Comparison of ENCODE assay signal across 14 cellular contexts in genomic region chr2:136135462-136135861, GRCh38. TPM values are rescaled to one million over a fixed set of nuclear protein-coding genes. Genes with fewer than 3 reads are reported as not detected.
A peak's percentile ranks its signal among the peaks of the same experiment; 100 is the strongest.
DNase-seq lines count a peak whose midpoint lies in the region; ATAC-seq and TF ChIP-seq lines count a peak whose summit lies in the region.
"Had no signal": no experiment of that assay in that cellular context is flagged by ENCODE, and none has a peak within 500 bp of the region (broad histone marks: within the 10 kb centered on the region; RNA-seq: fewer than 3 reads in every experiment).

No MANE protein-coding gene starts in this region.

- peak overlapping the region; percentile 95 for H3K27ac Mint-ChIP-seq in activated CD4-positive, alpha-beta T cell treated with anti-CD3 and anti-CD28 coated beads, Interleukin-2, amount 10 ng/mL, durations not matched to agents 7 days and 5 days
- H3K27ac Mint-ChIP-seq in stimulated activated naive CD8-positive, alpha-beta T cell treated with anti-CD3 and anti-CD28 coated beads, Interleukin-15, amount 100 ng/mL, for 72 hours: peak overlapping the region; percentile 13 to 57
- H3K27ac Mint-ChIP-seq: HFFc6 had no signal

- H3K4me1 Mint-ChIP-seq in activated CD4-positive, alpha-beta T cell treated with anti-CD3 and anti-CD28 coated beads, Interleukin-2, amount 10 ng/mL, durations not matched to agents 7 days and 5 days: peaks cover 95% of the 10 kb centered on the region
- H3K4me1 Mint-ChIP-seq in stimulated activated naive CD8-positive, alpha-beta T cell treated with anti-CD3 and anti-CD28 coated beads, Interleukin-15, amount 100 ng/mL, for 72 hours: peaks cover 98% of the 10 kb centered on the region

- peak overlapping the region; percentile 94 for H3K27ac ChIP-seq in effector memory CD4-positive, alpha-beta T cell (ENCODE audit: insufficient read depth, low read length, poor library complexity, severe bottlenecking)

- H3K9me3 ChIP-seq in effector memory CD4-positive, alpha-beta T cell (ENCODE audit: control insufficient read depth, low read length): no peaks in the 10 kb centered on the region
- H3K9me3 ChIP-seq: MG63, sigmoid colon had no signal

- DNase-seq in activated CD4-positive, alpha-beta T cell treated with anti-CD3 and anti-CD28 coated beads, Interleukin-2, amount 10 ng/mL, durations not matched to agents 7 days and 5 days: no peak
- no peak for DNase-seq in activated CD4-positive, alpha-beta T cell treated with anti-CD3 and anti-CD28 coated beads, Interleukin-2, amount 50 U/mL, for 1 hour
- DNase-seq in NB4 (ENCODE audit: low read depth) (no peak), NCI-H1694 (lab: John Stamatoyannopoulos, UW) (no peak), superior temporal gyrus (ENCODE audit: extremely low spot score) (no peak)
- no peak for DNase-seq in effector memory CD4-positive, alpha-beta T cell
- DNase-seq in stimulated activated naive CD8-positive, alpha-beta T cell treated with anti-CD3 and anti-CD28 coated beads, Interleukin-15, amount 100 ng/mL, for 72 hours: no peak
- DNase-seq in activated CD4-positive, CD25-positive, alpha-beta regulatory T cell treated with anti-CD3 and anti-CD28 coated beads, Interleukin-2, amount 50 U/mL, for 72 hours: no peak
- DNase-seq: caudate nucleus, HFFc6, left cardiac atrium, MG63, sigmoid colon had no signal

- no peaks in the 10 kb centered on the region for H3K27me3 ChIP-seq in effector memory CD4-positive, alpha-beta T cell (replicated peaks; ENCODE audit: control insufficient read depth, insufficient read depth, low read length, poor library complexity, severe bottlenecking)
- H3K27me3 ChIP-seq: sigmoid colon had no signal

- H3K4me3 ChIP-seq in NB4 (ENCODE audit: low read depth, low read length): peak overlapping the region; percentile 30
- peak overlapping the region; percentile 8 for H3K4me3 ChIP-seq in effector memory CD4-positive, alpha-beta T cell (ENCODE audit: insufficient read depth, low read depth, low read length, poor library complexity, severe bottlenecking)
- H3K4me3 ChIP-seq: MG63, sigmoid colon had no signal

- CTCF ChIA-PET in activated CD4-positive, alpha-beta T cell treated with anti-CD3 and anti-CD28 coated beads, Interleukin-2, amount 10 ng/mL, durations not matched to agents 7 days and 5 days (lab: Charles Lee): interaction anchor here (1.1 to 2.7 kb wide), 5 partner anchors 9 to 249 kb away, joined by 3 to 10 read pairs (median 5); no protein-coding TSS in a partner anchor

- H3K4me1 ChIP-seq in effector memory CD4-positive, alpha-beta T cell (ENCODE audit: control insufficient read depth, insufficient read depth, low read length, poor library complexity, severe bottlenecking): peaks cover 94% of the 10 kb centered on the region
- H3K4me1 ChIP-seq: sigmoid colon had no signal

- TF ChIP-seq POLR2A in NB4 (IDR thresholded peaks at IDR 0.05; ENCODE audit: extremely low read depth, insufficient read length): no peak

- peaks cover 13% of the 10 kb centered on the region for H3K36me3 Mint-ChIP-seq in activated CD4-positive, alpha-beta T cell treated with anti-CD3 and anti-CD28 coated beads, Interleukin-2, amount 10 ng/mL, durations not matched to agents 7 days and 5 days (ENCODE audit: low read depth)

- TF ChIP-seq CTCF in NB4 (IDR thresholded peaks at IDR 0.05; ENCODE audit: low read depth, low read length): no peak

- H3K27me3 Mint-ChIP-seq in activated CD4-positive, alpha-beta T cell treated with anti-CD3 and anti-CD28 coated beads, Interleukin-2, amount 10 ng/mL, durations not matched to agents 7 days and 5 days: peaks cover 9% of the 10 kb centered on the region
- H3K27me3 Mint-ChIP-seq in stimulated activated naive CD8-positive, alpha-beta T cell treated with anti-CD3 and anti-CD28 coated beads, Interleukin-15, amount 100 ng/mL, for 72 hours: peaks cover 16% of the 10 kb centered on the region

- H3K9me3 Mint-ChIP-seq in activated CD4-positive, alpha-beta T cell treated with anti-CD3 and anti-CD28 coated beads, Interleukin-2, amount 10 ng/mL, durations not matched to agents 7 days and 5 days: no peaks in the 10 kb centered on the region
- no peaks in the 10 kb centered on the region for H3K9me3 Mint-ChIP-seq in stimulated activated naive CD8-positive, alpha-beta T cell treated with anti-CD3 and anti-CD28 coated beads, Interleukin-15, amount 100 ng/mL, for 72 hours
- H3K9me3 Mint-ChIP-seq: HFFc6, neural crest cell had no signal

- H3K36me3 ChIP-seq in effector memory CD4-positive, alpha-beta T cell (ENCODE audit: control insufficient read depth, insufficient read depth, low read length): no peaks in the 10 kb centered on the region
- H3K36me3 ChIP-seq: MG63, sigmoid colon had no signal

- POLR2A ChIA-PET in activated CD4-positive, alpha-beta T cell treated with anti-CD3 and anti-CD28 coated beads, Interleukin-2, amount 10 ng/mL, durations not matched to agents 7 days and 5 days (lab: Charles Lee): no interaction called here

- H3K4me3 Mint-ChIP-seq in activated CD4-positive, alpha-beta T cell treated with anti-CD3 and anti-CD28 coated beads, Interleukin-2, amount 10 ng/mL, durations not matched to agents 7 days and 5 days: peak overlapping the region; percentile 50
- peak overlapping the region; percentile 46 to 61 for H3K4me3 Mint-ChIP-seq in stimulated activated naive CD8-positive, alpha-beta T cell treated with anti-CD3 and anti-CD28 coated beads, Interleukin-15, amount 100 ng/mL, for 72 hours
- H3K4me3 Mint-ChIP-seq: HFFc6, neural crest cell had no signal

- no peak for ATAC-seq in stimulated activated naive CD8-positive, alpha-beta T cell treated with anti-CD3 and anti-CD28 coated beads, Interleukin-15, amount 100 ng/mL, for 72 hours

RNA-seq across cellular contexts. Expression of gene CXCR4, which starts 17.5 kb away (rescaled TPM):
- total RNA-seq in activated CD4-positive, alpha-beta T cell treated with anti-CD3 and anti-CD28 coated beads, Interleukin-2, amount 10 ng/mL, durations not matched to agents 7 days and 5 days: 100 to 1,000 TPM; 147 to 169 TPM
- total RNA-seq: HFFc6 had no signal
